Comparison of ENCODE assay signal across 10 cellular contexts in genomic region chr4:147567276-147567675, GRCh38.
"Had no signal": no experiment of that assay in that cellular context is flagged by ENCODE, and none has a peak within 500 bp of the region (broad histone marks: within the 10 kb centered on the region; RNA-seq: fewer than 3 reads in every experiment).

No MANE protein-coding gene starts in this region.

- H3K27ac ChIP-seq: GM23248 had no signal

- H3K4me3 ChIP-seq: GM23248, GM23338 had no signal

- ATAC-seq: HCT116 had no signal

- DNase-seq: GM23248, GOT3, H7, H9, HCEC 1CT, HFFc6 had no signal

- H3K9ac ChIP-seq: GM23248 had no signal

- H3K4me3 Mint-ChIP-seq: GM23338, H9, HFFc6 had no signal

- H2AFZ ChIP-seq: GM23248, GM23338 had no signal

- H3K27ac Mint-ChIP-seq: GM23338, H9, HFFc6 had no signal

- H3K9me3 Mint-ChIP-seq: HFFc6 had no signal

- FAIRE-seq: H1, H54 had no signal

- H3K4me2 ChIP-seq: GM23338 had no signal
